21 cellular contexts compared by ENCODE assay signal in the genomic region with DNA sequence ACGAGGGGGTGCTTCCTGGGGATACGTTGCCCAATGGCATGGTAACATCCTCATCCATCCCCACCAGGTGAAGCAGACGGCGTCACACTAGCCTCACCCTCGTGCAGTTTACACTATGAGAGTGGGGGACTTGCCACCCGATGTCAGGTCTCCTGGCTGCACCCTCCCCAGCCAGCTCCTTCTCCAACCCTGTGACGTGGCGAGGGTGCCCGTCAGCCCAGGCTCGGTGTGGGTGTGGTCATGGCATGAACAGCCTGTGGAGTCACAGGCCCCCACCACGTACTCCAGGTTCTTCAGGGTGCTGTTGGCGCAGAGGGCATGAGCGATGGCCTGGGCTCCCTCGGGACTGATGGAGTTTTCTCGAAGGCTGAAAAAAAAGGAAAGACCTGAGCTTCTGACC. TPM values are rescaled to one million over a fixed set of nuclear protein-coding genes. Genes with fewer than 3 reads are reported as not detected.
DNase-seq lines count a peak whose midpoint lies in the region; ATAC-seq and TF ChIP-seq lines count a peak whose summit lies in the region.
"Had no signal": no experiment of that assay in that cellular context is flagged by ENCODE, and none has a peak within 500 bp of the region (broad histone marks: within the 10 kb centered on the region; RNA-seq: fewer than 3 reads in every experiment).

No MANE protein-coding gene starts in this region.

- DNase-seq in activated T-cell treated with anti-CD3 and anti-CD28 coated beads, Interleukin-2, amount 50 U/mL, for 24 hours: no peak
- DNase-seq in activated T-cell treated with anti-CD3 and anti-CD28 coated beads, Interleukin-2, amount 50 U/mL, for 48 hours: no peak
- peak; percentile 48 for DNase-seq in natural killer cell treated with Interleukin-12 subunit alpha and Interleukin-12 subunit beta and Interleukin-15 and Interleukin-18, amount 100 ng/mL, for 72 hours (ENCODE audit: low spot score)
- DNase-seq in natural killer cell: no peak
- no peak for DNase-seq in psoas muscle
- DNase-seq in NCI-H187 (lab: John Stamatoyannopoulos, UW): no peak
- DNase-seq in cerebellar cortex (ENCODE audit: low spot score): no peak
- DNase-seq: AML-193, DMS79, GOT3, NCI-H1092 treated with DMSO at 0.1 percent for 48 hours, NCI-H1694, NCI-H2227 treated with DMSO at 0.1 percent for 48 hours, NCI-H510A treated with DMSO at 0.1 percent for 48 hours, NCI-H774, SHP77 treated with DMSO at 0.1 percent for 48 hours had no signal

- no peak overlapping the region for H3K4me3 Mint-ChIP-seq in activated T-cell treated with anti-CD3 and anti-CD28 coated beads, Interleukin-2, amount 50 U/mL, for 24 hours
- no peak overlapping the region for H3K4me3 Mint-ChIP-seq in natural killer cell treated with Interleukin-12 subunit alpha and Interleukin-12 subunit beta and Interleukin-15 and Interleukin-18, amount 100 ng/mL, for 72 hours
- H3K4me3 Mint-ChIP-seq in natural killer cell: no peak overlapping the region
- H3K4me3 Mint-ChIP-seq: CD14-positive monocyte had no signal

- TF ChIP-seq CTCF in natural killer cell (IDR thresholded peaks at IDR 0.05) (no peak), psoas muscle (IDR thresholded peaks at IDR 0.05) (no peak)

- H3K4me1 Mint-ChIP-seq in activated T-cell treated with anti-CD3 and anti-CD28 coated beads, Interleukin-2, amount 50 U/mL, for 24 hours (ENCODE audit: low read depth): no peaks in the 10 kb centered on the region
- H3K4me1 Mint-ChIP-seq in natural killer cell treated with Interleukin-12 subunit alpha and Interleukin-12 subunit beta and Interleukin-15 and Interleukin-18, amount 100 ng/mL, for 72 hours (ENCODE audit: low read depth in 2 of 2): peaks cover 11 to 19% of the 10 kb centered on the region in 2 donors
- H3K4me1 Mint-ChIP-seq in natural killer cell: peaks cover 0 to 33% of the 10 kb centered on the region in 2 donors

- no peaks in the 10 kb centered on the region for H3K9me3 Mint-ChIP-seq in activated T-cell treated with anti-CD3 and anti-CD28 coated beads, Interleukin-2, amount 50 U/mL, for 24 hours
- H3K9me3 Mint-ChIP-seq in natural killer cell treated with Interleukin-12 subunit alpha and Interleukin-12 subunit beta and Interleukin-15 and Interleukin-18, amount 100 ng/mL, for 72 hours: peaks cover 9% of the 10 kb centered on the region
- H3K9me3 Mint-ChIP-seq in natural killer cell: no peaks in the 10 kb centered on the region

- H3K27ac ChIP-seq in psoas muscle: peak overlapping the region; percentile 80
- H3K27ac ChIP-seq: 22Rv1 had no signal

- H3K27ac Mint-ChIP-seq in activated T-cell treated with anti-CD3 and anti-CD28 coated beads, Interleukin-2, amount 50 U/mL, for 24 hours: peak overlapping the region; percentile 57
- no peak overlapping the region for H3K27ac Mint-ChIP-seq in natural killer cell treated with Interleukin-12 subunit alpha and Interleukin-12 subunit beta and Interleukin-15 and Interleukin-18, amount 100 ng/mL, for 72 hours
- peak overlapping the region in 1 of 2 donors; percentile 61 for H3K27ac Mint-ChIP-seq in natural killer cell

- no peaks in the 10 kb centered on the region for H3K27me3 Mint-ChIP-seq in activated T-cell treated with anti-CD3 and anti-CD28 coated beads, Interleukin-2, amount 50 U/mL, for 24 hours
- H3K27me3 Mint-ChIP-seq in natural killer cell treated with Interleukin-12 subunit alpha and Interleukin-12 subunit beta and Interleukin-15 and Interleukin-18, amount 100 ng/mL, for 72 hours: no peaks in the 10 kb centered on the region
- H3K27me3 Mint-ChIP-seq in natural killer cell (ENCODE audit: low read depth in 2 of 2): no peaks in the 10 kb centered on the region

- intact Hi-C loops in natural killer cell (cut with micrococcal nuclease): no loop called here
- intact Hi-C loops in psoas muscle (cut with DNase I): no loop called here

- WGBS in psoas muscle, 3 donors: 82 to 88% (median 83%) methylated on average over 15 of the region's 15 CpGs

- H3K36me3 ChIP-seq in psoas muscle (ENCODE audit: insufficient read depth in 1 of 2, low read depth in 1 of 2): no peaks in the 10 kb centered on the region

- H3K4me3 ChIP-seq in psoas muscle: no peak overlapping the region
- H3K4me3 ChIP-seq: K562 had no signal

- no peaks in the 10 kb centered on the region for H3K27me3 ChIP-seq in psoas muscle (ENCODE audit: insufficient read depth in 3 of 3, low read length in 2 of 3)

- H3K4me1 ChIP-seq in psoas muscle: peaks cover 12% of the 10 kb centered on the region

- ATAC-seq in natural killer cell treated with Interleukin-12 subunit alpha and Interleukin-12 subunit beta and Interleukin-15 and Interleukin-18, amount 100 ng/mL, for 72 hours: peak in 1 of 2 donors; percentile 15
- ATAC-seq in natural killer cell (no peak), psoas muscle (no peak), GM21360 (IDR thresholded peaks at IDR 0.05; ENCODE audit: unreplicated experiment) (no peak)
- ATAC-seq: K562 had no signal

- H3K36me3 Mint-ChIP-seq in activated T-cell treated with anti-CD3 and anti-CD28 coated beads, Interleukin-2, amount 50 U/mL, for 24 hours (ENCODE audit: low read depth): peaks cover 80% of the 10 kb centered on the region
- peaks cover 18% of the 10 kb centered on the region for H3K36me3 Mint-ChIP-seq in natural killer cell treated with Interleukin-12 subunit alpha and Interleukin-12 subunit beta and Interleukin-15 and Interleukin-18, amount 100 ng/mL, for 72 hours
- H3K36me3 Mint-ChIP-seq in natural killer cell: peaks cover 19% of the 10 kb centered on the region

- H3K9me3 ChIP-seq in psoas muscle: no peaks in the 10 kb centered on the region

RNA-seq across cellular contexts. Expression of gene NLRC3, which starts 28.3 kb away (rescaled TPM):
- total RNA-seq in natural killer cell treated with Interleukin-12 subunit alpha and Interleukin-12 subunit beta and Interleukin-15 and Interleukin-18, amount 100 ng/mL, for 72 hours: 10 to 100 TPM; 48.3 to 61.8 TPM
- total RNA-seq in natural killer cell: 100 to 1,000 TPM in 2 of 3 donors, 10 to 100 TPM in 1; 98.8 to 145 (median 133) TPM
- 1 to 10 TPM in 1 of 4 donors, under 1 TPM in 3; 0.47 to 1.4 (median 0.77) TPM for total RNA-seq in psoas muscle
- polyA plus RNA-seq in psoas muscle: 1 to 10 TPM in 1 of 3 donors, under 1 TPM in 2; 0.25 to 1.3 (median 0.32) TPM

RNA-seq across cellular contexts. Expression of gene CLUAP1, which starts 48.1 kb away (rescaled TPM):
- 10 to 100 TPM in 1 of 2 donors, 1 to 10 TPM in 1; 4.3 to 10.8 TPM for total RNA-seq in natural killer cell treated with Interleukin-12 subunit alpha and Interleukin-12 subunit beta and Interleukin-15 and Interleukin-18, amount 100 ng/mL, for 72 hours
- total RNA-seq in natural killer cell (1 to 10 TPM; 4.0 to 6.2 (median 4.7) TPM), psoas muscle (10 to 100 TPM; 16.7 to 19.5 (median 17.9) TPM)
- polyA plus RNA-seq in psoas muscle: 10 to 100 TPM in 1 of 3 donors, 1 to 10 TPM in 2; 7.4 to 17.3 (median 8.2) TPM

RNA-seq across cellular contexts. Expression of gene C16orf90, which starts 53.6 kb away (rescaled TPM):
- total RNA-seq in natural killer cell treated with Interleukin-12 subunit alpha and Interleukin-12 subunit beta and Interleukin-15 and Interleukin-18, amount 100 ng/mL, for 72 hours: not detected
- total RNA-seq in natural killer cell (not detected), psoas muscle (not detected)
- not detected for polyA plus RNA-seq in psoas muscle
- total RNA-seq: K562, RPMI7951 had no signal
- polyA plus RNA-seq: CD14-positive monocyte, K562 had no signal

Comparison
In these comparisons a context has a peak if more than half of its experiments do, and no peak if none do; other contexts are left out.
1. RNA of gene NLRC3, which starts 28.3 kb away (total RNA-seq): 98.8 to 145 TPM in natural killer cell and 48.3 to 61.8 TPM in natural killer cell treated with Interleukin-12 subunit alpha and Interleukin-12 subunit beta and Interleukin-15 and Interleukin-18, amount 100 ng/mL, for 72 hours; 0.47 to 1.4 TPM in psoas muscle; every median in the first group is over 10 times any median in the second.